ENCODE assay signal across 23 cellular contexts in genomic region chr1:216024546-216024945, GRCh38.
DNase-seq lines count a peak whose midpoint lies in the region; ATAC-seq, FAIRE-seq and TF ChIP-seq lines count a peak whose summit lies in the region.
"Had no signal": no experiment of that assay in that cellular context is flagged by ENCODE, and none has a peak within 500 bp of the region (broad histone marks: within the 10 kb centered on the region; RNA-seq: fewer than 3 reads in every experiment).

No MANE protein-coding gene starts in this region.

- no peaks in the 10 kb centered on the region for H3K4me1 Mint-ChIP-seq in activated CD8-positive, alpha-beta memory T cell treated with anti-CD3 and anti-CD28 coated beads, Interleukin-2, amount 10 ng/mL, durations not matched to agents 7 days and 5 days
- no peaks in the 10 kb centered on the region for H3K4me1 Mint-ChIP-seq in progenitor cell of endocrine pancreas (ENCODE audit: low read depth)
- H3K4me1 Mint-ChIP-seq: CD14-positive monocyte; CD4-positive, alpha-beta memory T cell; CD4-positive, CD25-positive, alpha-beta regulatory T cell; CD8-positive, alpha-beta memory T cell had no signal

- H3K4me3 ChIP-seq in adipocyte (ENCODE audit: low read length): no peak overlapping the region
- H3K4me3 ChIP-seq: BLaER1 had no signal

- H3K9me3 Mint-ChIP-seq in activated CD8-positive, alpha-beta memory T cell treated with anti-CD3 and anti-CD28 coated beads, Interleukin-2, amount 10 ng/mL, durations not matched to agents 7 days and 5 days (ENCODE audit: low read depth): peaks cover 11% of the 10 kb centered on the region
- H3K9me3 Mint-ChIP-seq in progenitor cell of endocrine pancreas (ENCODE audit: low read depth): peaks cover under 1% of the 10 kb centered on the region

- H3K9ac ChIP-seq in adipocyte (ENCODE audit: low read length): no peak overlapping the region
- H3K9ac ChIP-seq: BLaER1 had no signal

- CTCF ChIA-PET in activated CD8-positive, alpha-beta memory T cell treated with anti-CD3 and anti-CD28 coated beads, Interleukin-2, amount 10 ng/mL, durations not matched to agents 7 days and 5 days (lab: Charles Lee): no interaction called here

- no peaks in the 10 kb centered on the region for H3K27me3 ChIP-seq in adipocyte (replicated peaks; ENCODE audit: control insufficient read depth, insufficient read depth, low read length)
- H3K27me3 ChIP-seq: BE2C, BLaER1 had no signal

- ATAC-seq in SK-N-SH treated with all-trans-retinoic acid at 6 μM for 48 hours (peak; percentile 68), HG03108 (IDR thresholded peaks at IDR 0.05; ENCODE audit: unreplicated experiment) (no peak)
- no peak for ATAC-seq in activated CD8-positive, alpha-beta memory T cell treated with anti-CD3 and anti-CD28 coated beads, Interleukin-2, amount 10 ng/mL, durations not matched to agents 7 days and 5 days

- no peak for TF ChIP-seq CTCF in progenitor cell of endocrine pancreas (IDR thresholded peaks at IDR 0.05; ENCODE audit: unreplicated experiment)

- no peaks in the 10 kb centered on the region for H3K36me3 Mint-ChIP-seq in activated CD8-positive, alpha-beta memory T cell treated with anti-CD3 and anti-CD28 coated beads, Interleukin-2, amount 10 ng/mL, durations not matched to agents 7 days and 5 days
- H3K36me3 Mint-ChIP-seq in progenitor cell of endocrine pancreas (ENCODE audit: insufficient read depth): no peaks in the 10 kb centered on the region
- H3K36me3 Mint-ChIP-seq: CD14-positive monocyte; CD4-positive, alpha-beta memory T cell; CD4-positive, CD25-positive, alpha-beta regulatory T cell had no signal

- no peaks in the 10 kb centered on the region for H3K36me3 ChIP-seq in adipocyte (ENCODE audit: control insufficient read depth, insufficient read depth, low read length, severe bottlenecking)
- H3K36me3 ChIP-seq: BE2C, BLaER1 had no signal

- peak; percentile 2 for DNase-seq in SK-N-DZ (ENCODE audit: low spot score)
- peak; percentile 9 for DNase-seq in adipocyte (ENCODE audit: low read depth)
- DNase-seq in frontal cortex (ENCODE audit: low spot score in 2 of 2): no peak
- DNase-seq in kidney tubule cell (ENCODE audit: low spot score): no peak
- no peak for DNase-seq in activated CD8-positive, alpha-beta memory T cell treated with anti-CD3 and anti-CD28 coated beads, Interleukin-2, amount 10 ng/mL, durations not matched to agents 7 days and 5 days
- no peak for DNase-seq in progenitor cell of endocrine pancreas (ENCODE audit: low spot score, unreplicated experiment)
- DNase-seq: 8988T; ACHN; BE2C; C1 segment of cervical spinal cord; CD4-positive, alpha-beta memory T cell; CD4-positive, CD25-positive, alpha-beta regulatory T cell; CD8-positive, alpha-beta memory T cell; COR-L47; DMS79 treated with DMSO at 0.1 percent for 48 hours; GF-D8 had no signal

- no peaks in the 10 kb centered on the region for H3K27me3 Mint-ChIP-seq in activated CD8-positive, alpha-beta memory T cell treated with anti-CD3 and anti-CD28 coated beads, Interleukin-2, amount 10 ng/mL, durations not matched to agents 7 days and 5 days
- H3K27me3 Mint-ChIP-seq in progenitor cell of endocrine pancreas: no peaks in the 10 kb centered on the region
- H3K27me3 Mint-ChIP-seq: CD4-positive, alpha-beta memory T cell; CD4-positive, CD25-positive, alpha-beta regulatory T cell; CD8-positive, alpha-beta memory T cell had no signal

- FAIRE-seq in frontal cortex (lab: Jason Lieb, UNC): peak; percentile 10
- FAIRE-seq: A204.1, GM12891, GM19239 had no signal

- H3K4me1 ChIP-seq in adipocyte (ENCODE audit: control insufficient read depth, insufficient read depth, low read length): no peaks in the 10 kb centered on the region
- H3K4me1 ChIP-seq: BE2C, BLaER1 had no signal

- no peak overlapping the region for H3K4me3 Mint-ChIP-seq in activated CD8-positive, alpha-beta memory T cell treated with anti-CD3 and anti-CD28 coated beads, Interleukin-2, amount 10 ng/mL, durations not matched to agents 7 days and 5 days
- no peak overlapping the region for H3K4me3 Mint-ChIP-seq in progenitor cell of endocrine pancreas (ENCODE audit: low read depth)
- H3K4me3 Mint-ChIP-seq: CD14-positive monocyte; CD4-positive, alpha-beta memory T cell; CD4-positive, CD25-positive, alpha-beta regulatory T cell; CD8-positive, alpha-beta memory T cell had no signal

- no peak overlapping the region for H3K27ac Mint-ChIP-seq in activated CD8-positive, alpha-beta memory T cell treated with anti-CD3 and anti-CD28 coated beads, Interleukin-2, amount 10 ng/mL, durations not matched to agents 7 days and 5 days
- no peak overlapping the region for H3K27ac Mint-ChIP-seq in progenitor cell of endocrine pancreas
- H3K27ac Mint-ChIP-seq: CD14-positive monocyte; CD4-positive, alpha-beta memory T cell; CD4-positive, CD25-positive, alpha-beta regulatory T cell; CD8-positive, alpha-beta memory T cell had no signal

- no peaks in the 10 kb centered on the region for H3K9me3 ChIP-seq in adipocyte (ENCODE audit: control insufficient read depth, low read length)
- H3K9me3 ChIP-seq: BE2C, BLaER1 had no signal

TF ChIP-seq in SK-N-SH treated with all-trans-retinoic acid at 6 μM for 48 hours, 23 proteins besides CTCF, POLR2A, EP300 and RAD21:
- no peak for TF ChIP-seq ARNTL (CRISPR knock-in tag; IDR thresholded peaks at IDR 0.05; ENCODE audit: borderline replicate concordance, low read depth)
- TF ChIP-seq ESRRG (CRISPR knock-in tag; IDR thresholded peaks at IDR 0.05): no peak
- no peak for TF ChIP-seq TSHZ2 (CRISPR knock-in tag; IDR thresholded peaks at IDR 0.05)
- TF ChIP-seq GLIS3 (CRISPR knock-in tag; IDR thresholded peaks at IDR 0.05): no peak
- no peak for TF ChIP-seq ISL1 (CRISPR knock-in tag; IDR thresholded peaks at IDR 0.05)
- no peak for TF ChIP-seq POU6F1 (CRISPR knock-in tag; IDR thresholded peaks at IDR 0.05; ENCODE audit: borderline replicate concordance, low read depth)
- TF ChIP-seq OSR1 (CRISPR knock-in tag; IDR thresholded peaks at IDR 0.05): no peak
- TF ChIP-seq ZNF8 (CRISPR knock-in tag; IDR thresholded peaks at IDR 0.05): no peak

Comparison
In these comparisons a context has a peak if more than half of its experiments do, and no peak if none do; other contexts are left out.
1. DNase-seq: peak in SK-N-DZ (single experiment) and adipocyte (single experiment); none in frontal cortex (0 of 2), kidney tubule cell (single experiment), activated CD8-positive, alpha-beta memory T cell treated with anti-CD3 and anti-CD28 coated beads, Interleukin-2, amount 10 ng/mL, durations not matched to agents 7 days and 5 days (single experiment) and progenitor cell of endocrine pancreas (single experiment).